ENCODE assay signal across 2 cellular contexts in genomic region chr4:173191623-173192041, GRCh38.
TF ChIP-seq lines count a peak whose summit lies in the region.

No MANE protein-coding gene starts in this region.

TF ChIP-seq in SK-N-SH, 30 proteins besides CTCF, POLR2A, EP300 and RAD21:
- TF ChIP-seq GABPA (IDR thresholded peaks at IDR 0.05; ENCODE audit: low read depth) (no peak), MXI1 (IDR thresholded peaks at IDR 0.05; ENCODE audit: low read depth, low read length) (no peak), MEF2A (IDR thresholded peaks at IDR 0.05; ENCODE audit: borderline replicate concordance, low read depth) (no peak), NRF1 (IDR thresholded peaks at IDR 0.05; ENCODE audit: low read depth, low read length) (no peak), GATA2 (CRISPR knock-in tag; IDR thresholded peaks at IDR 0.05) (no peak), IRF3 (IDR thresholded peaks at IDR 0.05; ENCODE audit: low read depth, low read length) (no peak), MAX (IDR thresholded peaks at IDR 0.05; ENCODE audit: low read depth) (no peak), FOXM1 (IDR thresholded peaks at IDR 0.05; ENCODE audit: low read depth) (no peak), YY1 (IDR thresholded peaks at IDR 0.05; ENCODE audit: low read depth) (no peak), TCF12 (IDR thresholded peaks at IDR 0.05) (no peak), TAF1 (IDR thresholded peaks at IDR 0.05; ENCODE audit: borderline replicate concordance, low read depth, low read length) (no peak), TEAD4 (IDR thresholded peaks at IDR 0.05; ENCODE audit: borderline replicate concordance, insufficient read depth) (no peak), JUND (IDR thresholded peaks at IDR 0.05) (no peak), PBX3 (IDR thresholded peaks at IDR 0.05) (no peak), SIN3A (IDR thresholded peaks at IDR 0.05; ENCODE audit: borderline replicate concordance, low read depth, low read length) (no peak), FOXJ3 (CRISPR knock-in tag; IDR thresholded peaks at IDR 0.05) (no peak), RXRA (IDR thresholded peaks at IDR 0.05; ENCODE audit: borderline replicate concordance, low read depth) (no peak), CHD2 (IDR thresholded peaks at IDR 0.05; ENCODE audit: low read length, partially characterized antibody) (no peak)

TF ChIP-seq in HepG2, 621 proteins besides CTCF, POLR2A, EP300 and RAD21:
- TF ChIP-seq ZNF234 (CRISPR knock-in tag; conservative IDR thresholded peaks at IDR 0.05) (no peak), ZNF280D (CRISPR knock-in tag; IDR thresholded peaks at IDR 0.05) (no peak), MLXIP (CRISPR knock-in tag; IDR thresholded peaks at IDR 0.05; ENCODE audit: borderline replicate concordance) (no peak), ZBTB26 (CRISPR knock-in tag; IDR thresholded peaks at IDR 0.05; ENCODE audit: borderline replicate concordance) (no peak), ZIK1 (CRISPR knock-in tag; IDR thresholded peaks at IDR 0.05; ENCODE audit: borderline replicate concordance, low read depth) (no peak), NRL (CRISPR knock-in tag; IDR thresholded peaks at IDR 0.05; ENCODE audit: borderline replicate concordance) (no peak), ATM (IDR thresholded peaks at IDR 0.05; ENCODE audit: borderline replicate concordance) (no peak), MAFG (CRISPR knock-in tag; IDR thresholded peaks at IDR 0.05) (no peak), ZNF564 (CRISPR knock-in tag; IDR thresholded peaks at IDR 0.05) (no peak), ZNF317 (CRISPR knock-in tag; IDR thresholded peaks at IDR 0.05) (no peak), FOXA1 (IDR thresholded peaks at IDR 0.05) (no peak), FOXA1 (CRISPR knock-in tag; IDR thresholded peaks at IDR 0.05) (no peak), ZKSCAN5 (CRISPR knock-in tag; IDR thresholded peaks at IDR 0.05) (no peak), ZNF484 (CRISPR knock-in tag; IDR thresholded peaks at IDR 0.05; ENCODE audit: borderline replicate concordance, low read depth) (no peak)
TF ChIP-seq in HepG2: peak in this region for 0.
